In genomic region chr18:2994603-2995432, GRCh38 we compare ENCODE assay signal across 8 cellular contexts. TPM values are rescaled to one million over a fixed set of nuclear protein-coding genes. Genes with fewer than 3 reads are reported as not detected.
DNase-seq lines count a peak whose midpoint lies in the region; ATAC-seq and TF ChIP-seq lines count a peak whose summit lies in the region.

No MANE protein-coding gene starts in this region.

- H3K9me3 Mint-ChIP-seq in activated CD4-positive, alpha-beta memory T cell treated with anti-CD3 and anti-CD28 coated beads, Interleukin-2, amount 10 ng/mL, durations not matched to agents 7 days and 5 days = peaks cover 5% of the 10 kb centered on the region

- CTCF ChIA-PET in activated CD4-positive, alpha-beta memory T cell treated with anti-CD3 and anti-CD28 coated beads, Interleukin-2, amount 10 ng/mL, durations not matched to agents 7 days and 5 days (lab: Charles Lee) = interaction anchor here (0.6 to 7.3 kb wide), 55 partner anchors 8 to 265 kb away, joined by 3 to 168 read pairs (median 5); partner anchors contain the start of genes LPIN2 and MYL12A

- H3K36me3 Mint-ChIP-seq in activated CD4-positive, alpha-beta memory T cell treated with anti-CD3 and anti-CD28 coated beads, Interleukin-2, amount 10 ng/mL, durations not matched to agents 7 days and 5 days (ENCODE audit: low read depth) = peaks cover 30% of the 10 kb centered on the region

- no peaks in the 10 kb centered on the region for H3K27me3 Mint-ChIP-seq in activated CD4-positive, alpha-beta memory T cell treated with anti-CD3 and anti-CD28 coated beads, Interleukin-2, amount 10 ng/mL, durations not matched to agents 7 days and 5 days

- peak; percentile 32 to 45 (median 40) for TF ChIP-seq CTCF in gastroesophageal sphincter (IDR thresholded peaks at IDR 0.05)

- ATAC-seq in GM19467 (IDR thresholded peaks at IDR 0.05; ENCODE audit: unreplicated experiment) (peak; percentile 76), HG03571 (IDR thresholded peaks at IDR 0.05; ENCODE audit: unreplicated experiment) (peak; percentile 82), gastroesophageal sphincter (peak; percentile 52)

- POLR2A ChIA-PET in activated CD4-positive, alpha-beta memory T cell treated with anti-CD3 and anti-CD28 coated beads, Interleukin-2, amount 10 ng/mL, durations not matched to agents 7 days and 5 days (lab: Charles Lee) = interaction anchor here (0.6 to 7.2 kb wide), 21 partner anchors 8 to 601 kb away, joined by 3 to 129 read pairs (median 4); partner anchors contain the start of genes MYL12A and MYL12B

- no peaks in the 10 kb centered on the region for H3K27me3 ChIP-seq in gastroesophageal sphincter
- no peaks in the 10 kb centered on the region for H3K27me3 ChIP-seq in SJCRH30

- H3K4me3 Mint-ChIP-seq in activated CD4-positive, alpha-beta memory T cell treated with anti-CD3 and anti-CD28 coated beads, Interleukin-2, amount 10 ng/mL, durations not matched to agents 7 days and 5 days = no peak overlapping the region

- TF ChIP-seq POLR2A in gastroesophageal sphincter (IDR thresholded peaks at IDR 0.05) = no peak

- H3K27ac ChIP-seq in gastroesophageal sphincter = peak overlapping the region in 1 of 4 donors; percentile 31
- no peak overlapping the region for H3K27ac ChIP-seq in SJCRH30

- H3K36me3 ChIP-seq in gastroesophageal sphincter = no peaks in the 10 kb centered on the region
- H3K36me3 ChIP-seq in SJCRH30 = no peaks in the 10 kb centered on the region

- H3K4me1 ChIP-seq in gastroesophageal sphincter (peaks cover 7 to 47% (median 27%) of the 10 kb centered on the region in 3 donors), SJCRH30 (no peaks in the 10 kb centered on the region)

- H3K4me3 ChIP-seq in gastroesophageal sphincter (no peak overlapping the region), SJCRH30 (no peak overlapping the region)

- TF ChIP-seq EP300 in gastroesophageal sphincter (IDR thresholded peaks at IDR 0.05) = no peak

- H3K9me3 ChIP-seq in gastroesophageal sphincter = no peaks in the 10 kb centered on the region
- no peaks in the 10 kb centered on the region for H3K9me3 ChIP-seq in SJCRH30 (replicated peaks)

- DNase-seq in AML-193 (lab: John Stamatoyannopoulos, UW) = peak; percentile 52 to 66
- peak; percentile 77 for DNase-seq in activated CD4-positive, alpha-beta memory T cell treated with anti-CD3 and anti-CD28 coated beads, Interleukin-2, amount 10 ng/mL, durations not matched to agents 7 days and 5 days
- peak; percentile 49 for DNase-seq in stimulated activated CD8-positive, alpha-beta memory T cell treated with anti-CD3 and anti-CD28 coated beads, Interleukin-15, amount 100 ng/mL, for 1 hour (ENCODE audit: low read depth)
- DNase-seq in SJCRH30 = no peak
- no peak for DNase-seq in putamen (ENCODE audit: low spot score)

- WGBS in gastroesophageal sphincter (ENCODE audit: low coverage in 1 of 2), 2 donors = 61% methylated on average over 4 of the region's 6 CpGs; no CpG with 5 or more reads in 1 of the 2 donors

- peak overlapping the region; percentile 42 for H3K27ac Mint-ChIP-seq in activated CD4-positive, alpha-beta memory T cell treated with anti-CD3 and anti-CD28 coated beads, Interleukin-2, amount 10 ng/mL, durations not matched to agents 7 days and 5 days

- peaks cover 77% of the 10 kb centered on the region for H3K4me1 Mint-ChIP-seq in activated CD4-positive, alpha-beta memory T cell treated with anti-CD3 and anti-CD28 coated beads, Interleukin-2, amount 10 ng/mL, durations not matched to agents 7 days and 5 days

RNA-seq across cellular contexts. Expression of gene LPIN2, which starts 18.1 kb away (rescaled TPM):
- total RNA-seq in activated CD4-positive, alpha-beta memory T cell treated with anti-CD3 and anti-CD28 coated beads, Interleukin-2, amount 10 ng/mL, durations not matched to agents 7 days and 5 days = 10 to 100 TPM; 78.4 to 79.6 TPM
- 10 to 100 TPM; 17.6 to 34.3 (median 25.6) TPM for total RNA-seq in gastroesophageal sphincter
- 15.3 and 16.7 TPM in 2 replicates for total RNA-seq in SJCRH30 (2014; rRNA removed; shearing (Covaris generic))

Comparison
In these comparisons a context has a peak if more than half of its experiments do, and no peak if none do; other contexts are left out.
1. DNase-seq: peak in AML-193 (2 of 2), activated CD4-positive, alpha-beta memory T cell treated with anti-CD3 and anti-CD28 coated beads, Interleukin-2, amount 10 ng/mL, durations not matched to agents 7 days and 5 days (single experiment) and stimulated activated CD8-positive, alpha-beta memory T cell treated with anti-CD3 and anti-CD28 coated beads, Interleukin-15, amount 100 ng/mL, for 1 hour (single experiment); none in SJCRH30 (0 of 2) and putamen (single experiment).
2. Peak in every context shown above with its lines, with median percentiles within 50 percentile points of each other: ATAC-seq.